In the genomic region with DNA sequence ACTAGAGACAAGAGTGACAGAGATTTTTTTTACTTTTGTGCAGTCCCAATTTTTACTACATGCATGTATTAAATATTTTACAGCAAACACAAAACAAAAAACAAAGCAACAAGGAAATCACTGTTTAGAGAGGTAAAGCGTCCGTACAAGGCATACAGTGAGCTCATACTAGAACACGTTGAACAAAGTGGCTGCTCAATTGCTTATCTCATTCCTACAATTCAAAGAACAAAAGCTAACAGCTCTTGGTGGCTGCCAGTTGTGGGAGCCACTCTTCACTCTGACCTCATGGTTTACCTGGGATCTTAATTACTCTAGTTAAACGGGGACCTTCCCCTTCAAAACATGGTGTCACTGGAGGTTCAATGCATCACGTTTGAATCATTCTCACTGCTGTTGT, we compare ENCODE assay signal across 19 cellular contexts.
"Had no signal": no experiment of that assay in that cellular context is flagged by ENCODE, and none has a peak within 500 bp of the region (broad histone marks: within the 10 kb centered on the region; RNA-seq: fewer than 3 reads in every experiment).

No MANE protein-coding gene starts in this region.

- H3K9me3 ChIP-seq: colonic mucosa, esophagus squamous epithelium, pancreas, psoas muscle, spleen, tibial artery had no signal

- ATAC-seq: left colon; pancreas; psoas muscle; sciatic nerve; stimulated activated memory B cell treated with anti-CD40 and anti-IgM and Interleukin-4, amounts not matched to agents 10 μg/mL and 1 μg/mL and 100 μg/mL, for 72 hours had no signal

- H3K4me1 ChIP-seq: colonic mucosa, esophagus squamous epithelium, psoas muscle, spleen, tibial artery had no signal

- DNase-seq: colonic mucosa; dermis blood vessel endothelial cell; esophagus squamous epithelium; foreskin fibroblast; left colon; mesendoderm; naive B cell; occipital lobe; pancreas; psoas muscle; retina; spleen; stimulated activated CD4-positive, alpha-beta T cell treated with anti-CD3 and anti-CD28 coated beads, Interleukin-15, amount 100 ng/mL, for 24 hours; stimulated activated CD4-positive, alpha-beta T cell treated with anti-CD3 and anti-CD28 coated beads, Interleukin-1b, Interleukin-23, amount 100 ng/mL, for 48 hours; stimulated activated CD4-positive, alpha-beta T cell treated with anti-CD3 and anti-CD28 coated beads, Interleukin-4, amount 100 ng/mL, for 24 hours; tibial artery had no signal

- H3K4me1 Mint-ChIP-seq: naive B cell; stimulated activated memory B cell treated with anti-CD40 and anti-IgM and Interleukin-4, amounts not matched to agents 10 μg/mL and 1 μg/mL and 100 μg/mL, for 72 hours had no signal

- FAIRE-seq: pancreas had no signal

- H3K27ac Mint-ChIP-seq: naive B cell; stimulated activated memory B cell treated with anti-CD40 and anti-IgM and Interleukin-4, amounts not matched to agents 10 μg/mL and 1 μg/mL and 100 μg/mL, for 72 hours; stimulated activated naive CD8-positive, alpha-beta T cell treated with anti-CD3 and anti-CD28 coated beads, Interleukin-15, Interleukin-2, amounts not matched to agents 100 ng/mL and 50 ng/mL, for 24 hours had no signal

- H3K27me3 ChIP-seq: colonic mucosa, esophagus squamous epithelium, pancreas, tibial artery had no signal

- H3K36me3 ChIP-seq: colonic mucosa, esophagus squamous epithelium, pancreas, spleen, tibial artery had no signal

- H3K4me3 ChIP-seq: colonic mucosa, esophagus squamous epithelium, pancreas, psoas muscle, spleen, tibial artery had no signal

- H3K9me3 Mint-ChIP-seq: stimulated activated memory B cell treated with anti-CD40 and anti-IgM and Interleukin-4, amounts not matched to agents 10 μg/mL and 1 μg/mL and 100 μg/mL, for 72 hours; stimulated activated naive CD8-positive, alpha-beta T cell treated with anti-CD3 and anti-CD28 coated beads, Interleukin-15, Interleukin-2, amounts not matched to agents 100 ng/mL and 50 ng/mL, for 24 hours had no signal

- H3K4me3 Mint-ChIP-seq: naive B cell; stimulated activated memory B cell treated with anti-CD40 and anti-IgM and Interleukin-4, amounts not matched to agents 10 μg/mL and 1 μg/mL and 100 μg/mL, for 72 hours; stimulated activated naive CD8-positive, alpha-beta T cell treated with anti-CD3 and anti-CD28 coated beads, Interleukin-15, Interleukin-2, amounts not matched to agents 100 ng/mL and 50 ng/mL, for 24 hours had no signal

- H3K27ac ChIP-seq: colonic mucosa, esophagus squamous epithelium, pancreas, psoas muscle, spleen, tibial artery had no signal

- H3K36me3 Mint-ChIP-seq: naive B cell; stimulated activated memory B cell treated with anti-CD40 and anti-IgM and Interleukin-4, amounts not matched to agents 10 μg/mL and 1 μg/mL and 100 μg/mL, for 72 hours had no signal
